Comparison of ENCODE assay signal across 8 cellular contexts in the genomic region with DNA sequence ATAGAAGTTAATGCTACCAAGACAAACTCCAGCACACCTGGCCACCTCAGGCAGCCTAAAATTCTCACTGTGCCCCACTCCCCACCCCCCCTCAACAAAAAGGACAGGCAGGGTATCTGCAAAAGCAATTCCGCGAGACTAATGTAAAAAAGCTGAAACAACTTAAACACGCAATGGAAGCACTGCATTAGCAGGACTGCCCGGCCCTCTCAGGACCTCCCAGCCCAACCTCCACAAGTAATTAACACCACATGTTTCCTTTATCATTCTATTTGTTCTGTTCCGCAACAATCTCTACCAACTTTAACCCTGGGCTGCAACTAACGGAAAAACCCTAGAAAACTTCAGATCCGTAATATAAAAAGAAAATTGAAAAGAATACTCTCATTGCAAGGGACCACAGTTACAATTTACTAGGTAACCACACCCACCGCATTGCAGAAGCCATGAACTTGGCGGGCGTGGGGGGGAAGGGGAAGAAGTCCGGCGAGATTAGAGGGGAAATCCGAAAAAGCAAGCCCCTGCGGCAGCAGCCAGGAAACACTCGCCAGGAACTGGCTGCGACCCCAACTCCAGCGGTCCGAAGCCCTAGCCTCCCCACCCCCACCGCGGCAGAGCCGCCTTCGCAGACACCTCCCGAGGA. TPM values are rescaled to one million over a fixed set of nuclear protein-coding genes. Genes with fewer than 3 reads are reported as not detected.
DNase-seq lines count a peak whose midpoint lies in the region; ATAC-seq and TF ChIP-seq lines count a peak whose summit lies in the region.

No MANE protein-coding gene starts in this region.

- H3K27ac Mint-ChIP-seq in glutamatergic neuron (ENCODE audit: unreplicated experiment) (peak overlapping the region; percentile 97), natural killer cell (no peak overlapping the region)

- TF ChIP-seq CTCF in SK-N-SH (IDR thresholded peaks at IDR 0.05) (no peak), glutamatergic neuron (IDR thresholded peaks at IDR 0.05; ENCODE audit: partially characterized antibody, unreplicated experiment) (no peak), natural killer cell (IDR thresholded peaks at IDR 0.05) (no peak)

- H3K36me3 ChIP-seq in SK-N-SH (replicated peaks in 1 of 2; ENCODE audit: control insufficient read depth in 1 of 2, insufficient read depth in 2 of 2, low read length in 1 of 2) = no peaks in the 10 kb centered on the region

- under 1% methylated on average over 13 of the region's 23 CpGs for WGBS in SK-N-SH (ENCODE audit: low lambda C conversion rate)

- peak overlapping the region; percentile 98 for H3K4me3 Mint-ChIP-seq in glutamatergic neuron (ENCODE audit: unreplicated experiment)
- no peak overlapping the region for H3K4me3 Mint-ChIP-seq in natural killer cell

- no peaks in the 10 kb centered on the region for H3K9me3 ChIP-seq in SK-N-SH

- peaks cover 19% of the 10 kb centered on the region; the same call in 1 of the 2 replicates for H3K27me3 ChIP-seq in SK-N-SH (ENCODE audit: insufficient read depth)

- TF ChIP-seq EP300 in SK-N-SH (IDR thresholded peaks at IDR 0.05; ENCODE audit: borderline replicate concordance in 1 of 2, low read depth in 1 of 2, low read length in 1 of 2) = no peak

- H3F3A ChIP-seq in SK-N-SH (replicated peaks; ENCODE audit: insufficient read depth) = no peaks in the 10 kb centered on the region

- H4K20me1 ChIP-seq in SK-N-SH (ENCODE audit: insufficient read depth) = no peaks in the 10 kb centered on the region

- no peak overlapping the region for H3K9ac ChIP-seq in SK-N-SH

- H3K4me1 Mint-ChIP-seq in glutamatergic neuron (ENCODE audit: low read depth, unreplicated experiment) (peaks cover 38% of the 10 kb centered on the region), natural killer cell (no peaks in the 10 kb centered on the region)

- H3K4me2 ChIP-seq in SK-N-SH = no peak overlapping the region

- CTCF ChIA-PET in SK-N-SH (lab: Yijun Ruan, JAX) = interaction anchor here (1.1 kb wide), 1 partner anchor 14 kb away, joined by 4 read pairs; no protein-coding TSS in a partner anchor

- peak; percentile 53 for DNase-seq in SK-N-SH
- DNase-seq in glutamatergic neuron = peak; percentile 53
- peak; percentile 58 for DNase-seq in retina
- DNase-seq in stimulated activated CD4-positive, alpha-beta T cell treated with anti-CD3 and anti-CD28 coated beads, Interleukin-15, amount 100 ng/mL, for 24 hours = no peak
- DNase-seq in NCI-H146 treated with DMSO at 0.1 percent for 48 hours (lab: John Stamatoyannopoulos, UW; ENCODE audit: unreplicated experiment) = no peak
- no peak for DNase-seq in natural killer cell

- H3K4me3 ChIP-seq in GM08714 (ENCODE audit: low read length) (peak overlapping the region; percentile 16; the same call in 1 of the 2 replicates), SK-N-SH (ENCODE audit: low read depth in 2 of 2, low read length in 1 of 2) (peak overlapping the region in 1 of 2 experiments; percentile 29; a peak in 2 of 4 replicates)

- H3K36me3 Mint-ChIP-seq in glutamatergic neuron (ENCODE audit: unreplicated experiment) = no peaks in the 10 kb centered on the region
- no peaks in the 10 kb centered on the region for H3K36me3 Mint-ChIP-seq in natural killer cell

- intact Hi-C loops in natural killer cell (cut with micrococcal nuclease) = no loop called here

- POLR2A ChIA-PET in SK-N-SH (lab: Yijun Ruan, JAX) = no interaction called here

- H3K79me2 ChIP-seq in SK-N-SH (ENCODE audit: insufficient read depth) = no peaks in the 10 kb centered on the region

- H3K27me3 Mint-ChIP-seq in glutamatergic neuron (ENCODE audit: unreplicated experiment) = peaks cover 13% of the 10 kb centered on the region
- H3K27me3 Mint-ChIP-seq in natural killer cell (ENCODE audit: low read depth in 2 of 2) = peaks cover 35 to 59% of the 10 kb centered on the region in 2 donors

- peak overlapping the region in 1 of 2 experiments; percentile 39; a peak in 2 of 4 replicates for H3K27ac ChIP-seq in SK-N-SH (ENCODE audit: low read depth in 2 of 2, low read length in 1 of 2)

- H2AFZ ChIP-seq in SK-N-SH (ENCODE audit: low read depth) = no peak overlapping the region

- H3K9me3 Mint-ChIP-seq in glutamatergic neuron (ENCODE audit: unreplicated experiment) (peaks cover 17% of the 10 kb centered on the region), natural killer cell (no peaks in the 10 kb centered on the region)

- no peak for TF ChIP-seq RAD21 in SK-N-SH (IDR thresholded peaks at IDR 0.05; ENCODE audit: low read length)

- no peak for ATAC-seq in HG02763 (IDR thresholded peaks at IDR 0.05; ENCODE audit: unreplicated experiment)
- no peak for ATAC-seq in natural killer cell

- H3K4me1 ChIP-seq in SK-N-SH (ENCODE audit: control insufficient read depth in 1 of 2, insufficient read depth in 2 of 2, low read depth in 1 of 2, low read length in 1 of 2) = peaks cover 0 to 3% of the 10 kb centered on the region in 2 experiments; a peak in 1 of 4 replicates

- H3K9me2 ChIP-seq in SK-N-SH = no peaks in the 10 kb centered on the region

TF ChIP-seq in SK-N-SH, 30 proteins besides CTCF, POLR2A, EP300 and RAD21:
- no peak for TF ChIP-seq RCOR1 (IDR thresholded peaks at IDR 0.05; ENCODE audit: low read length)
- TF ChIP-seq TCF12 (IDR thresholded peaks at IDR 0.05) = no peak
- no peak for TF ChIP-seq SMC3 (IDR thresholded peaks at IDR 0.05; ENCODE audit: low read depth, low read length)
- TF ChIP-seq RXRA (IDR thresholded peaks at IDR 0.05; ENCODE audit: borderline replicate concordance, low read depth) = no peak
- TF ChIP-seq SIN3A (IDR thresholded peaks at IDR 0.05; ENCODE audit: borderline replicate concordance, low read depth, low read length) = no peak
- TF ChIP-seq ELF1 (IDR thresholded peaks at IDR 0.05) = no peak
- TF ChIP-seq TAF1 (IDR thresholded peaks at IDR 0.05; ENCODE audit: borderline replicate concordance, low read depth, low read length) = no peak

RNA-seq across cellular contexts. Expression of gene EPB41L3, which starts 1.3 kb away (rescaled TPM):
- 0.15 and 0.84 TPM in 2 replicates for polyA plus RNA-seq in SK-N-SH (2012; rRNA removed)
- polyA plus RNA-seq in SK-N-SH (2012; cell fraction: cytosol; rRNA removed) = 0.22 and 0.32 TPM in 2 replicates
- 0.21 and 0.39 TPM in 2 replicates for polyA plus RNA-seq in SK-N-SH (2012; cell fraction: nucleus; rRNA removed)
- total RNA-seq in glutamatergic neuron (ENCODE audit: unreplicated experiment) (368 TPM), natural killer cell (1 to 10 TPM; 3.3 to 6.0 (median 4.4) TPM)

Comparison
In these comparisons a context has a peak if more than half of its experiments do, and no peak if none do; other contexts are left out.
1. DNase-seq: peak in SK-N-SH (single experiment), glutamatergic neuron (single experiment) and retina (single experiment); none in stimulated activated CD4-positive, alpha-beta T cell treated with anti-CD3 and anti-CD28 coated beads, Interleukin-15, amount 100 ng/mL, for 24 hours (single experiment), NCI-H146 treated with DMSO at 0.1 percent for 48 hours (single experiment) and natural killer cell (single experiment).
2. RNA of gene EPB41L3, which starts 1.3 kb away (total RNA-seq): 368 TPM in glutamatergic neuron (single experiment); 3.3 to 6.0 TPM in natural killer cell; every median in the first group is over 10 times any median in the second.